10 cellular contexts compared by ENCODE assay signal in the genomic region with DNA sequence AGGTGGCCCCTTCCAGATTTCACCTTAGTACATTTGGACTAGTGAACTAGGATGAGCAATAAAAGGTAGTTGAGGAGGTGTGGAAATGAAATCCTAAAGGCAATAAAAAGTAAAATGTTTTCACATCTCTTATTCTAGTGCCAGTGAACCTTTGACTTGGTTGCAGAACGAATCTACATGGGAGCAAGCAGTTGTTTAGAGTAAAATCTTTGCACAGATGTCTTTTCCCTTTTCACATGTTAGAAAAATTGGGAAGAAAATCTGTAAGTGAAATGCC.
DNase-seq lines count a peak whose midpoint lies in the region; ATAC-seq, FAIRE-seq and TF ChIP-seq lines count a peak whose summit lies in the region.
"Had no signal": no experiment of that assay in that cellular context is flagged by ENCODE, and none has a peak within 500 bp of the region (broad histone marks: within the 10 kb centered on the region; RNA-seq: fewer than 3 reads in every experiment).

No MANE protein-coding gene starts in this region.

- H3K27ac Mint-ChIP-seq in stimulated activated naive B cell treated with anti-CD40 and anti-IgM and Interleukin-4, amounts not matched to agents 10 μg/mL and 1 μg/mL and 100 μg/mL, for 72 hours = peak overlapping the region; percentile 76

- intact Hi-C loops in kidney (cut with DNase I) = no loop called here

- peaks cover 25% of the 10 kb centered on the region for H3K4me1 ChIP-seq in HUES48 (ENCODE audit: control insufficient read depth, insufficient read depth, low read length)
- H3K4me1 ChIP-seq in iPS-18a (ENCODE audit: control insufficient read depth, low read depth, low read length) = peaks cover 21% of the 10 kb centered on the region
- H3K4me1 ChIP-seq in kidney (ENCODE audit: control insufficient read depth in 1 of 2, insufficient read depth in 1 of 2, low read depth in 1 of 2, low read length in 2 of 2) = peaks cover 0 to 13% of the 10 kb centered on the region in 2 donors

- no peak for FAIRE-seq in kidney (lab: Jason Lieb, UNC)

- no peak for DNase-seq in stimulated activated naive B cell treated with anti-CD40 and anti-IgM and Interleukin-4, amounts not matched to agents 10 μg/mL and 1 μg/mL and 100 μg/mL, for 72 hours
- DNase-seq in kidney = no peak
- DNase-seq in DMS153 (lab: John Stamatoyannopoulos, UW) = no peak
- DNase-seq: stimulated activated CD4-positive, alpha-beta T cell treated with anti-CD3 and anti-CD28 coated beads, Interleukin-4, amount 100 ng/mL, for 1 hour; stomach; WERI-Rb-1 had no signal

- H3K4me1 Mint-ChIP-seq in stimulated activated naive B cell treated with anti-CD40 and anti-IgM and Interleukin-4, amounts not matched to agents 10 μg/mL and 1 μg/mL and 100 μg/mL, for 72 hours = peaks cover 49 to 81% of the 10 kb centered on the region in 2 donors

- peaks cover 13 to 14% of the 10 kb centered on the region in 2 donors for H3K36me3 Mint-ChIP-seq in stimulated activated naive B cell treated with anti-CD40 and anti-IgM and Interleukin-4, amounts not matched to agents 10 μg/mL and 1 μg/mL and 100 μg/mL, for 72 hours

- H3K4me3 Mint-ChIP-seq in stimulated activated naive B cell treated with anti-CD40 and anti-IgM and Interleukin-4, amounts not matched to agents 10 μg/mL and 1 μg/mL and 100 μg/mL, for 72 hours = no peak overlapping the region

- no peak for TF ChIP-seq CTCF in VCaP (conservative IDR thresholded peaks at IDR 0.05)
- TF ChIP-seq CTCF in kidney (IDR thresholded peaks at IDR 0.05; ENCODE audit: borderline replicate concordance, extremely low read depth, insufficient read depth) = no peak

- H3K9me3 Mint-ChIP-seq in stimulated activated naive B cell treated with anti-CD40 and anti-IgM and Interleukin-4, amounts not matched to agents 10 μg/mL and 1 μg/mL and 100 μg/mL, for 72 hours = peaks cover 2 to 8% of the 10 kb centered on the region in 2 donors

- H3K9me3 ChIP-seq in HUES48 (ENCODE audit: control insufficient read depth, insufficient read depth, low read length) = no peaks in the 10 kb centered on the region
- H3K9me3 ChIP-seq in iPS-18a (ENCODE audit: control insufficient read depth, low read depth, low read length) = no peaks in the 10 kb centered on the region
- H3K9me3 ChIP-seq in kidney (ENCODE audit: control insufficient read depth in 1 of 2, low read length in 2 of 2) = no peaks in the 10 kb centered on the region

- H3K27ac ChIP-seq in HUES48 (ENCODE audit: low read depth, low read length) (peak overlapping the region; percentile 62), VCaP (peak overlapping the region; percentile 47), iPS-18a (ENCODE audit: low read length) (no peak overlapping the region), kidney (ENCODE audit: low read depth in 2 of 2, low read length in 2 of 2) (no peak overlapping the region)
- H3K27ac ChIP-seq: WERI-Rb-1 had no signal

- no peak overlapping the region for H3K4me3 ChIP-seq in HUES48 (ENCODE audit: low read depth, low read length)
- H3K4me3 ChIP-seq in iPS-18a (ENCODE audit: low read length) = no peak overlapping the region
- no peak overlapping the region for H3K4me3 ChIP-seq in kidney (ENCODE audit: low read length in 2 of 2)
- H3K4me3 ChIP-seq: stomach had no signal

- no peaks in the 10 kb centered on the region for H3K36me3 ChIP-seq in HUES48 (ENCODE audit: control insufficient read depth, insufficient read depth, low read length)
- H3K36me3 ChIP-seq in iPS-18a (ENCODE audit: control insufficient read depth, low read depth, low read length) = no peaks in the 10 kb centered on the region
- no peaks in the 10 kb centered on the region for H3K36me3 ChIP-seq in kidney (ENCODE audit: control insufficient read depth in 1 of 2, insufficient read depth in 2 of 2, low read length in 2 of 2)
- H3K36me3 ChIP-seq: stomach had no signal

- H3K27me3 Mint-ChIP-seq in stimulated activated naive B cell treated with anti-CD40 and anti-IgM and Interleukin-4, amounts not matched to agents 10 μg/mL and 1 μg/mL and 100 μg/mL, for 72 hours = no peaks in the 10 kb centered on the region

- no peaks in the 10 kb centered on the region for H3K27me3 ChIP-seq in HUES48 (ENCODE audit: control insufficient read depth, insufficient read depth, low read length)
- no peaks in the 10 kb centered on the region for H3K27me3 ChIP-seq in iPS-18a (ENCODE audit: control insufficient read depth, insufficient read depth, low read length)
- H3K27me3 ChIP-seq: stomach had no signal

- no peak for ATAC-seq in stimulated activated naive B cell treated with anti-CD40 and anti-IgM and Interleukin-4, amounts not matched to agents 10 μg/mL and 1 μg/mL and 100 μg/mL, for 72 hours (replicated peaks)
- ATAC-seq in HG03571 (IDR thresholded peaks at IDR 0.05; ENCODE audit: unreplicated experiment) = no peak

- no peak overlapping the region for H3K9ac ChIP-seq in HUES48 (ENCODE audit: low read depth, low read length)
- peak overlapping the region; percentile 3 for H3K9ac ChIP-seq in iPS-18a (ENCODE audit: low read length)
- H3K9ac ChIP-seq in kidney (ENCODE audit: low read length in 2 of 2) = no peak overlapping the region

Comparison
In these comparisons a context has a peak if more than half of its experiments do, and no peak if none do; other contexts are left out.
1. H3K27ac ChIP-seq: peak in HUES48 (single experiment) and VCaP (single experiment); none in iPS-18a (single experiment) and kidney (0 of 2).